ENCODE assay signal across 1 cellular context in the genomic region with DNA sequence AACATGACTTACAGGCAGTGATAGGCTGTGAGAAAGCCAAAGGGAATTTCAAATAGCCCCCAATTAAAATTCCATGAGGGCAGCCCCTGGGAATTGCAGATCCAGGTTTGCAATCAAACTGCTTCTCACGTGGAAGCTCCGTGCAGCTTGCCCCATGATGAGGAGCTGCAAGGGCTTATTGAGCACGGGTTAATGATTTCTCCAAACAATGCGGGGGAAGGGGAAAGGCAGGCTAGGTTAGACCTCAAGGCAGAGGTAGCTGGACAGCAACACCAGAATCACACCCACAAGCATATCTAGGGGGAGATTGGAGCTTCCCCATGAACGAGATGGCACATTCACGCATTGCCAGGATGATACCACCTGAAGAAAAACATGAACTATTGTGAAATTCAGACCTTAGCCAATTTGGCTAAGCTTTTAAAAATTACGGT.
TF ChIP-seq lines count a peak whose summit lies in the region.

No MANE protein-coding gene starts in this region.

TF ChIP-seq in liver, 16 proteins besides CTCF, POLR2A, EP300 and RAD21 (continued from another document):
- TF ChIP-seq ZBTB33 (IDR thresholded peaks at IDR 0.05) = peak; percentile 78
- peak; percentile 87 to 91 for TF ChIP-seq RXRA (IDR thresholded peaks at IDR 0.05)
- TF ChIP-seq EGR1 (IDR thresholded peaks at IDR 0.05; ENCODE audit: low read depth in 2 of 2) = peak; percentile 86 to 88
- peak; percentile 47 for TF ChIP-seq FOXA1 (IDR thresholded peaks at IDR 0.05)
- TF ChIP-seq TAF1 (conservative IDR thresholded peaks at IDR 0.05) = no peak
- peak; percentile 76 for TF ChIP-seq YY1 (IDR thresholded peaks at IDR 0.05)
